Comparison of ENCODE assay signal across 10 cellular contexts in genomic region chr18:45962866-45963265, GRCh38. TPM values are rescaled to one million over a fixed set of nuclear protein-coding genes. Genes with fewer than 3 reads are reported as not detected.
DNase-seq lines count a peak whose midpoint lies in the region; ATAC-seq and TF ChIP-seq lines count a peak whose summit lies in the region.
"Had no signal": no experiment of that assay in that cellular context is flagged by ENCODE, and none has a peak within 500 bp of the region (broad histone marks: within the 10 kb centered on the region; RNA-seq: fewer than 3 reads in every experiment).

No MANE protein-coding gene starts in this region.

- H3K79me2 ChIP-seq in Loucy (ENCODE audit: insufficient read depth, low read length): peaks cover 78% of the 10 kb centered on the region

- H3K27me3 ChIP-seq in CD8-positive, alpha-beta memory T cell (ENCODE audit: insufficient read depth, low read length, poor library complexity, severe bottlenecking): no peaks in the 10 kb centered on the region
- H3K27me3 ChIP-seq in Loucy (ENCODE audit: insufficient read depth, low read length, poor library complexity, severe bottlenecking) (no peaks in the 10 kb centered on the region), HAP-1 (ENCODE audit: low read depth) (peaks cover 3% of the 10 kb centered on the region; the same call in 1 of the 2 replicates)
- H3K27me3 ChIP-seq: colonic mucosa had no signal

- peak overlapping the region; percentile 74 to 99 (median 94) for H3K27ac Mint-ChIP-seq in CD8-positive, alpha-beta memory T cell
- peak overlapping the region; percentile 67 for H3K27ac Mint-ChIP-seq in central memory CD8-positive, alpha-beta T cell (ENCODE audit: low read depth)

- H3K27me3 Mint-ChIP-seq in CD8-positive, alpha-beta memory T cell: peaks cover 0 to 4% of the 10 kb centered on the region in 2 donors
- H3K27me3 Mint-ChIP-seq in central memory CD8-positive, alpha-beta T cell: no peaks in the 10 kb centered on the region

- peaks cover 13% of the 10 kb centered on the region for H3F3A ChIP-seq in Loucy (ENCODE audit: low read depth)

- DNase-seq in CD8-positive, alpha-beta memory T cell: peak in 2 of 5 donors; percentile 13
- no peak for DNase-seq in central memory CD8-positive, alpha-beta T cell (ENCODE audit: low spot score in 2 of 2)
- DNase-seq in non-pigmented ciliary epithelial cell (ENCODE audit: low read depth) (peak; percentile 71), NCI-H2227 treated with DMSO at 0.1 percent for 48 hours (lab: John Stamatoyannopoulos, UW) (no peak), HAP-1 (ENCODE audit: low spot score in 2 of 2) (no peak), NCI-H2081 (lab: John Stamatoyannopoulos, UW) (no peak)
- DNase-seq in stimulated activated CD4-positive, alpha-beta T cell treated with anti-CD3 and anti-CD28 coated beads, Interleukin-4, amount 100 ng/mL, for 24 hours: no peak
- DNase-seq: colonic mucosa had no signal

- no peak for TF ChIP-seq CTCF in Loucy (conservative IDR thresholded peaks at IDR 0.05; ENCODE audit: low read length)

- POLR2A ChIA-PET in CD8-positive, alpha-beta memory T cell (lab: Charles Lee): interaction anchor here (0.7 kb wide), 1 partner anchor 31 kb away, joined by 3 read pairs; no protein-coding TSS in a partner anchor

- H3K4me1 Mint-ChIP-seq in CD8-positive, alpha-beta memory T cell: peaks cover 63 to 83% (median 78%) of the 10 kb centered on the region in 3 donors
- peaks cover 55% of the 10 kb centered on the region for H3K4me1 Mint-ChIP-seq in central memory CD8-positive, alpha-beta T cell

- H4K20me1 ChIP-seq in Loucy (ENCODE audit: insufficient read depth, low read length, poor library complexity, severe bottlenecking): peaks cover 11% of the 10 kb centered on the region

- H3K9me2 ChIP-seq in Loucy (replicated peaks; ENCODE audit: low read depth, low read length): no peaks in the 10 kb centered on the region

- no peak for ATAC-seq in central memory CD8-positive, alpha-beta T cell (replicated peaks; ENCODE audit: extremely low read depth, poor library complexity, severe bottlenecking)

- H3K4me2 ChIP-seq in Loucy (ENCODE audit: low read depth, low read length, poor library complexity, severe bottlenecking): peak overlapping the region; percentile 88

- H2AFZ ChIP-seq in Loucy (ENCODE audit: low read length): no peak overlapping the region

- no peaks in the 10 kb centered on the region for H3K9me3 Mint-ChIP-seq in CD8-positive, alpha-beta memory T cell
- H3K9me3 Mint-ChIP-seq in central memory CD8-positive, alpha-beta T cell: no peaks in the 10 kb centered on the region

- peaks cover 0 to 50% (median 13%) of the 10 kb centered on the region in 3 donors for H3K36me3 Mint-ChIP-seq in CD8-positive, alpha-beta memory T cell
- H3K36me3 Mint-ChIP-seq in central memory CD8-positive, alpha-beta T cell (ENCODE audit: insufficient read depth): peaks cover 17% of the 10 kb centered on the region

- no peak overlapping the region for H3K27ac ChIP-seq in CD8-positive, alpha-beta memory T cell (ENCODE audit: low read depth, low read length)
- H3K27ac ChIP-seq: colonic mucosa, thoracic aorta had no signal

- H3K4me1 ChIP-seq in CD8-positive, alpha-beta memory T cell (ENCODE audit: insufficient read depth, low read length): peaks cover 50% of the 10 kb centered on the region
- H3K4me1 ChIP-seq in Loucy (ENCODE audit: insufficient read depth, low read length, poor library complexity, severe bottlenecking) (peaks cover 69% of the 10 kb centered on the region), HAP-1 (peaks cover 1% of the 10 kb centered on the region; the same call in 1 of the 2 replicates)
- H3K4me1 ChIP-seq: colonic mucosa had no signal

- peak overlapping the region; percentile 64 for H3K9ac ChIP-seq in Loucy (ENCODE audit: low read depth, low read length, poor library complexity, severe bottlenecking)

- H3K9me3 ChIP-seq in CD8-positive, alpha-beta memory T cell (ENCODE audit: low read length): no peaks in the 10 kb centered on the region
- H3K9me3 ChIP-seq in Loucy (ENCODE audit: insufficient read depth, low read depth, low read length) (no peaks in the 10 kb centered on the region), HAP-1 (no peaks in the 10 kb centered on the region)
- H3K9me3 ChIP-seq: colonic mucosa, thoracic aorta had no signal

- H3K36me3 ChIP-seq in CD8-positive, alpha-beta memory T cell (ENCODE audit: insufficient read depth, low read length): no peaks in the 10 kb centered on the region
- H3K36me3 ChIP-seq in Loucy (ENCODE audit: insufficient read depth, low read length) (no peaks in the 10 kb centered on the region), HAP-1 (replicated peaks) (no peaks in the 10 kb centered on the region)
- H3K36me3 ChIP-seq: colonic mucosa, thoracic aorta had no signal

- peak overlapping the region; percentile 15 to 82 (median 61) for H3K4me3 Mint-ChIP-seq in CD8-positive, alpha-beta memory T cell
- peak overlapping the region; percentile 5 for H3K4me3 Mint-ChIP-seq in central memory CD8-positive, alpha-beta T cell

- CTCF ChIA-PET in CD8-positive, alpha-beta memory T cell (lab: Charles Lee): interaction anchor here (1.1 to 2.8 kb wide), 5 partner anchors 12 to 297 kb away, joined by 3 to 15 read pairs (median 3); no protein-coding TSS in a partner anchor

- no peak overlapping the region for H3K4me3 ChIP-seq in CD8-positive, alpha-beta memory T cell (ENCODE audit: low read length)
- peak overlapping the region; percentile 61 for H3K4me3 ChIP-seq in Loucy (ENCODE audit: low read length, poor library complexity, severe bottlenecking)
- H3K4me3 ChIP-seq in HAP-1: no peak overlapping the region
- H3K4me3 ChIP-seq: colonic mucosa, thoracic aorta had no signal

- in situ Hi-C loops in HAP-1 (cut with MboI; ENCODE audit: low sequenced_read_pairs): no loop called here

RNA-seq across cellular contexts. Expression of gene EPG5, which starts 4.3 kb away (rescaled TPM):
- 10 to 100 TPM; 17.7 to 18.1 TPM for total RNA-seq in CD8-positive, alpha-beta memory T cell
- 4.0 TPM for polyA plus RNA-seq in CD8-positive, alpha-beta memory T cell
